In the genomic region with DNA sequence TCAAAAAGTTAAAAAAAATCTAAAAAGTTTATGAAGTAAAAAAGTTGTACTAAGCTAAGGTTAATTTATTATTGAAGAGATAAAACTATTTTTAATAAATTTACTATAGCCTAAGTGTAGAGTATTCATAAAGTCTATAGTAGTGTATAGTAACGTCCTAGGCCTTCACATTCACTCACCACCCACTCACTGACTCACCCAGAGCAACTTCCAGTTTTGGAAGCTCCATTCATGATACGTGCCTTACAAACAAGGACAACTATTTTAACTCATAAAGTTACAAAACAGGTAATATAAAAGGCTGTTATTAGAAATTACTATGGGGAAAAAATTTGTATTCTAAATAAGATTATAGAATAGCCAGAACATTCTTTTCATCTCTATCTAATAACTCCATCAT, we compare ENCODE assay signal across 28 cellular contexts.
DNase-seq lines count a peak whose midpoint lies in the region; ATAC-seq and TF ChIP-seq lines count a peak whose summit lies in the region.
"Had no signal": no experiment of that assay in that cellular context is flagged by ENCODE, and none has a peak within 500 bp of the region (broad histone marks: within the 10 kb centered on the region; RNA-seq: fewer than 3 reads in every experiment).

No MANE protein-coding gene starts in this region.

- no peak for TF ChIP-seq CTCF in fibroblast of mammary gland (conservative IDR thresholded peaks at IDR 0.05; ENCODE audit: control insufficient read depth, insufficient read depth, low read depth, low read length)

- no peak overlapping the region for H3K4me3 Mint-ChIP-seq in naive thymus-derived CD8-positive, alpha-beta T cell
- H3K4me3 Mint-ChIP-seq: activated CD4-positive, alpha-beta memory T cell treated with anti-CD3 and anti-CD28 coated beads, Interleukin-2, amount 10 ng/mL, durations not matched to agents 7 days and 5 days; activated naive CD4-positive, alpha-beta T cell treated with anti-CD3 and anti-CD28 coated beads, Interleukin-2, amount 50 U/mL, for 24 hours; central memory CD8-positive, alpha-beta T cell; HFFc6; T-helper 17 cell had no signal

- no peaks in the 10 kb centered on the region for H3K36me3 Mint-ChIP-seq in naive thymus-derived CD8-positive, alpha-beta T cell
- H3K36me3 Mint-ChIP-seq: activated naive CD4-positive, alpha-beta T cell treated with anti-CD3 and anti-CD28 coated beads, Interleukin-2, amount 50 U/mL, for 24 hours had no signal

- POLR2A ChIA-PET in naive thymus-derived CD8-positive, alpha-beta T cell (lab: Charles Lee): no interaction called here

- H3K27me3 Mint-ChIP-seq in naive thymus-derived CD8-positive, alpha-beta T cell: no peaks in the 10 kb centered on the region
- H3K27me3 Mint-ChIP-seq: activated naive CD4-positive, alpha-beta T cell treated with anti-CD3 and anti-CD28 coated beads, Interleukin-2, amount 50 U/mL, for 24 hours; progenitor cell of endocrine pancreas; T-helper 17 cell had no signal

- H3K9me3 Mint-ChIP-seq in naive thymus-derived CD8-positive, alpha-beta T cell: no peaks in the 10 kb centered on the region
- H3K9me3 Mint-ChIP-seq: activated CD4-positive, alpha-beta memory T cell treated with anti-CD3 and anti-CD28 coated beads, Interleukin-2, amount 10 ng/mL, durations not matched to agents 7 days and 5 days; activated naive CD4-positive, alpha-beta T cell treated with anti-CD3 and anti-CD28 coated beads, Interleukin-2, amount 50 U/mL, for 24 hours; central memory CD8-positive, alpha-beta T cell; HFFc6 had no signal

- no peak for ATAC-seq in GM19324 (IDR thresholded peaks at IDR 0.05; ENCODE audit: low FRiP score, unreplicated experiment)
- no peak for ATAC-seq in naive thymus-derived CD8-positive, alpha-beta T cell
- ATAC-seq: heart left ventricle, left cardiac atrium, sciatic nerve, T-helper 17 cell, upper lobe of right lung had no signal

- H3K4me1 Mint-ChIP-seq in naive thymus-derived CD8-positive, alpha-beta T cell: no peaks in the 10 kb centered on the region
- H3K4me1 Mint-ChIP-seq: activated CD4-positive, alpha-beta memory T cell treated with anti-CD3 and anti-CD28 coated beads, Interleukin-2, amount 10 ng/mL, durations not matched to agents 7 days and 5 days; activated naive CD4-positive, alpha-beta T cell treated with anti-CD3 and anti-CD28 coated beads, Interleukin-2, amount 50 U/mL, for 24 hours; central memory CD8-positive, alpha-beta T cell; T-helper 17 cell had no signal

- no peak overlapping the region for H3K27ac Mint-ChIP-seq in naive thymus-derived CD8-positive, alpha-beta T cell
- H3K27ac Mint-ChIP-seq: activated CD4-positive, alpha-beta memory T cell treated with anti-CD3 and anti-CD28 coated beads, Interleukin-2, amount 10 ng/mL, durations not matched to agents 7 days and 5 days; activated naive CD4-positive, alpha-beta T cell treated with anti-CD3 and anti-CD28 coated beads, Interleukin-2, amount 50 U/mL, for 24 hours; HFFc6; progenitor cell of endocrine pancreas; T-helper 17 cell had no signal

- DNase-seq in HCEC 1CT: peak; percentile 50
- DNase-seq in amniotic epithelial cell (ENCODE audit: low read depth): peak; percentile 53
- DNase-seq in fibroblast of mammary gland (ENCODE audit: low read depth): peak; percentile 76
- peak; percentile 40 for DNase-seq in skeletal muscle cell (ENCODE audit: low read depth)
- no peak for DNase-seq in naive thymus-derived CD8-positive, alpha-beta T cell
- DNase-seq in Kasumi-1 (lab: John Stamatoyannopoulos, UW): no peak
- DNase-seq: activated CD4-positive, alpha-beta memory T cell treated with anti-CD3 and anti-CD28 coated beads, Interleukin-2, amount 10 ng/mL, durations not matched to agents 7 days and 5 days; activated CD4-positive, CD25-positive, alpha-beta regulatory T cell treated with anti-CD3 and anti-CD28 coated beads, Interleukin-2, amount 50 U/mL, for 72 hours; activated CD8-positive, alpha-beta memory T cell treated with anti-CD3 and anti-CD28 coated beads, Interleukin-2, amount 50 U/mL, for 48 hours; anterior cingulate cortex; DMS79 treated with DMSO at 0.1 percent for 48 hours; dorsolateral prefrontal cortex; heart left ventricle; HFFc6; left cardiac atrium; NCI-H2029; NCI-H526 treated with DMSO at 0.1 percent for 48 hours; RPMI8226; stimulated activated naive CD4-positive, alpha-beta T cell; T-helper 17 cell; upper lobe of right lung had no signal

- H3K4me3 ChIP-seq in fibroblast of mammary gland (ENCODE audit: control insufficient read depth, low read depth, low read length): no peak overlapping the region
- no peak overlapping the region for H3K4me3 ChIP-seq in skeletal muscle cell (ENCODE audit: low read depth, low read length)
- H3K4me3 ChIP-seq: dorsolateral prefrontal cortex, heart left ventricle, SK-N-MC, suprapubic skin, upper lobe of right lung had no signal

Comparison
In these comparisons a context has a peak if more than half of its experiments do, and no peak if none do; other contexts are left out.
1. DNase-seq: peak in HCEC 1CT (single experiment), amniotic epithelial cell (single experiment), fibroblast of mammary gland (single experiment) and skeletal muscle cell (single experiment); none in naive thymus-derived CD8-positive, alpha-beta T cell (0 of 10) and Kasumi-1 (0 of 2).